ENCODE assay signal across 17 cellular contexts in the genomic region with DNA sequence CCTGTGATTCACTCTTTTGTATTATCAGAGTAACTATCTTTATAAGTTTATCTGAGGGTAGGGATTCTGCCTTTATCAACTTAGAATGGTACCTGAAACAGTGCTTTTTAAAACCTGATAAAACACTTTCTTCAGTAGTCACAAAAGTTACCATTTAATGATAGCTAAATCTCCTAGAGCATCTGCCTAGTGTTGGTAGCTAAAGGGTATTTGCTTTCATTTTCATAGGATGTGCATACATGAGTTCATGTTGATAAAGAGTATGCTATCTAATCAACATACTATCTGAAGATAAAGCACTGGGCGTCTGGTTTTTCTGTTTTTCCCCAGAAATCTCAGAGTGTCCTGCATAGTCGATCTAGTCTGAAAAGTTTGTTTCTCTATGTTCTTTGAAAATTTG.
DNase-seq lines count a peak whose midpoint lies in the region; ATAC-seq and TF ChIP-seq lines count a peak whose summit lies in the region.
"Had no signal": no experiment of that assay in that cellular context is flagged by ENCODE, and none has a peak within 500 bp of the region (broad histone marks: within the 10 kb centered on the region; RNA-seq: fewer than 3 reads in every experiment).

No MANE protein-coding gene starts in this region.

- H2BK5ac ChIP-seq in mesendoderm (ENCODE audit: low read length), result no peak overlapping the region

- no peak overlapping the region for H3K18ac ChIP-seq in mesendoderm (ENCODE audit: low read length)

- H3K4me3 ChIP-seq in SK-N-SH (ENCODE audit: low read depth in 2 of 2, low read length in 1 of 2) (no peak overlapping the region), mesendoderm (ENCODE audit: low read length) (no peak overlapping the region), tibial artery (no peak overlapping the region)
- H3K4me3 ChIP-seq: A549, BLaER1 had no signal

- intact Hi-C loops in tibial artery (cut with DNase I; ENCODE audit: low total_unique reads), result loop anchor here (10.0 kb wide), 1 partner anchor 70 kb away; a partner anchor contains a TSS

- POLR2A ChIA-PET in SK-N-SH (lab: Yijun Ruan, JAX), result no interaction called here

- no peaks in the 10 kb centered on the region for H3K9me2 ChIP-seq in SK-N-SH

- no peak for TF ChIP-seq EP300 in SK-N-SH (IDR thresholded peaks at IDR 0.05; ENCODE audit: borderline replicate concordance in 1 of 2, low read depth in 1 of 2, low read length in 1 of 2)

- H3K9ac ChIP-seq in SK-N-SH (no peak overlapping the region), mesendoderm (ENCODE audit: low read length) (no peak overlapping the region)
- H3K9ac ChIP-seq: BLaER1 had no signal

- no peak overlapping the region for H4K8ac ChIP-seq in mesendoderm (ENCODE audit: low read depth, low read length)

- H3K79me2 ChIP-seq in SK-N-SH (ENCODE audit: insufficient read depth), result no peaks in the 10 kb centered on the region
- H3K79me2 ChIP-seq in mesendoderm (ENCODE audit: control insufficient read depth, insufficient read depth, low read length), result no peaks in the 10 kb centered on the region

- no peak overlapping the region for H3K56ac ChIP-seq in mesendoderm (ENCODE audit: low read length)

- H3K79me1 ChIP-seq in mesendoderm (ENCODE audit: low read length), result peaks cover 3% of the 10 kb centered on the region

- no peaks in the 10 kb centered on the region for H3K4me1 ChIP-seq in SK-N-SH (ENCODE audit: control insufficient read depth in 1 of 2, insufficient read depth in 2 of 2, low read depth in 1 of 2, low read length in 1 of 2)
- H3K4me1 ChIP-seq in mesendoderm (ENCODE audit: control insufficient read depth, low read depth, low read length), result no peaks in the 10 kb centered on the region
- peaks cover 0 to 82% (median 4%) of the 10 kb centered on the region in 4 donors for H3K4me1 ChIP-seq in tibial artery
- H3K4me1 ChIP-seq: A549, BLaER1 had no signal

- H3K9me3 ChIP-seq in SK-N-SH (no peaks in the 10 kb centered on the region), tibial artery (no peaks in the 10 kb centered on the region)
- H3K9me3 ChIP-seq: A549, BLaER1 had no signal

- no peak for TF ChIP-seq RAD21 in SK-N-SH (IDR thresholded peaks at IDR 0.05; ENCODE audit: low read length)

- CTCF ChIA-PET in SK-N-SH (lab: Yijun Ruan, JAX), result no interaction called here

- H3F3A ChIP-seq in SK-N-SH (replicated peaks; ENCODE audit: insufficient read depth), result no peaks in the 10 kb centered on the region

- H3K27ac ChIP-seq in SK-N-SH (ENCODE audit: low read depth in 2 of 2, low read length in 1 of 2), result no peak overlapping the region
- no peak overlapping the region for H3K27ac ChIP-seq in mesendoderm (ENCODE audit: low read depth, low read length)
- peak overlapping the region; percentile 70 to 77 for H3K27ac ChIP-seq in tibial artery
- H3K27ac ChIP-seq: 22Rv1, A549, BLaER1, HL-60 had no signal

- H3K36me3 ChIP-seq in SK-N-SH (replicated peaks in 1 of 2; ENCODE audit: control insufficient read depth in 1 of 2, insufficient read depth in 2 of 2, low read length in 1 of 2) (no peaks in the 10 kb centered on the region), mesendoderm (ENCODE audit: control insufficient read depth, insufficient read depth, low read length) (no peaks in the 10 kb centered on the region), tibial artery (no peaks in the 10 kb centered on the region)
- H3K36me3 ChIP-seq: BLaER1 had no signal

- H2AFZ ChIP-seq in SK-N-SH (ENCODE audit: low read depth), result no peak overlapping the region

- no peak for ATAC-seq in SK-N-SH treated with all-trans-retinoic acid at 6 μM for 48 hours
- ATAC-seq: A549 had no signal

- no peak overlapping the region for H3K23ac ChIP-seq in mesendoderm (ENCODE audit: low read length)

- H2BK15ac ChIP-seq in mesendoderm (replicated peaks; ENCODE audit: low read depth), result no peak overlapping the region

- no peaks in the 10 kb centered on the region for H3K27me3 ChIP-seq in SK-N-SH (ENCODE audit: insufficient read depth)
- H3K27me3 ChIP-seq in mesendoderm (ENCODE audit: insufficient read depth, low read length, poor library complexity), result no peaks in the 10 kb centered on the region
- H3K27me3 ChIP-seq in tibial artery, result peaks cover 0 to 4% of the 10 kb centered on the region in 2 donors
- H3K27me3 ChIP-seq: BLaER1 had no signal

- no peak overlapping the region for H4K5ac ChIP-seq in mesendoderm (ENCODE audit: low read length)

- WGBS in SK-N-SH (ENCODE audit: low lambda C conversion rate), result 20% methylated on average over 2 of the region's 2 CpGs
- WGBS in mesendoderm (ENCODE audit: extremely low coverage, insufficient coverage, low lambda C conversion rate), result no CpG with 5 or more reads among the region's 2 CpGs

- H3K4me2 ChIP-seq in SK-N-SH (no peak overlapping the region), mesendoderm (ENCODE audit: low read length) (no peak overlapping the region)
- H3K4me2 ChIP-seq: A549, BLaER1 had no signal

- H4K20me1 ChIP-seq in SK-N-SH (ENCODE audit: insufficient read depth), result no peaks in the 10 kb centered on the region
- H4K20me1 ChIP-seq: BLaER1 had no signal

- TF ChIP-seq CTCF in SK-N-SH (IDR thresholded peaks at IDR 0.05) (no peak), tibial artery (IDR thresholded peaks at IDR 0.05) (no peak)

- DNase-seq in SK-N-SH (no peak), amniotic epithelial cell (ENCODE audit: low read depth) (peak; percentile 24), mesendoderm (peak; percentile 58), tibial artery (no peak), hippocampal formation (lab: John Stamatoyannopoulos, UW) (no peak), COLO829 (ENCODE audit: low spot score) (no peak), NCI-H1694 treated with DMSO at 0.1 percent for 48 hours (lab: John Stamatoyannopoulos, UW) (no peak)
- DNase-seq: Calu3; CD4-positive, alpha-beta memory T cell; DMS79 treated with DMSO at 0.1 percent for 48 hours; GF-D8; H9 had no signal

- no peak overlapping the region for H2AK5ac ChIP-seq in mesendoderm (ENCODE audit: low read length)

- no peak overlapping the region for H2BK120ac ChIP-seq in mesendoderm (ENCODE audit: low read depth, low read length)

- no peak overlapping the region for H3K4ac ChIP-seq in mesendoderm (ENCODE audit: low read depth, low read length)

TF ChIP-seq in SK-N-SH treated with all-trans-retinoic acid at 6 μM for 48 hours, 23 proteins besides CTCF, POLR2A, EP300 and RAD21:
- no peak for TF ChIP-seq ZNF565 (CRISPR knock-in tag; conservative IDR thresholded peaks at IDR 0.05; ENCODE audit: low read depth)
- TF ChIP-seq ZNF70 (CRISPR knock-in tag; IDR thresholded peaks at IDR 0.05), result no peak
- peak; percentile 45; the same call in 1 of the 2 replicates for TF ChIP-seq TCF4 (CRISPR knock-in tag; IDR thresholded peaks at IDR 0.05; ENCODE audit: borderline replicate concordance)

TF ChIP-seq in SK-N-SH, 30 proteins besides CTCF, POLR2A, EP300 and RAD21:
- no peak for TF ChIP-seq RFX5 (IDR thresholded peaks at IDR 0.05; ENCODE audit: low read length)
- no peak for TF ChIP-seq TAF1 (IDR thresholded peaks at IDR 0.05; ENCODE audit: borderline replicate concordance, low read depth, low read length)
- no peak for TF ChIP-seq SIN3A (IDR thresholded peaks at IDR 0.05; ENCODE audit: borderline replicate concordance, low read depth, low read length)
- no peak for TF ChIP-seq FOXJ3 (CRISPR knock-in tag; IDR thresholded peaks at IDR 0.05)
- no peak for TF ChIP-seq NFIC (IDR thresholded peaks at IDR 0.05; ENCODE audit: borderline replicate concordance)
- TF ChIP-seq, protein P1, sequence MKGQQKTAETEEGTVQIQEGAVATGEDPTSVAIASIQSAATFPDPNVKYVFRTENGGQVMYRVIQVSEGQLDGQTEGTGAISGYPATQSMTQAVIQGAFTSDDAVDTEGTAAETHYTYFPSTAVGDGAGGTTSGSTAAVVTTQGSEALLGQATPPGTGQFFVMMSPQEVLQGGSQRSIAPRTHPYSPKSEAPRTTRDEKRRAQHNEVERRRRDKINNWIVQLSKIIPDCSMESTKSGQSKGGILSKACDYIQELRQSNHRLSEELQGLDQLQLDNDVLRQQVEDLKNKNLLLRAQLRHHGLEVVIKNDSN (IDR thresholded peaks at IDR 0.05; ENCODE audit: borderline replicate concordance, low read depth), result no peak
- TF ChIP-seq YY1 (IDR thresholded peaks at IDR 0.05; ENCODE audit: low read depth), result no peak
- no peak for TF ChIP-seq GATA2 (CRISPR knock-in tag; IDR thresholded peaks at IDR 0.05)
- TF ChIP-seq GABPA (IDR thresholded peaks at IDR 0.05; ENCODE audit: low read depth), result no peak
- TF ChIP-seq, protein P2, sequence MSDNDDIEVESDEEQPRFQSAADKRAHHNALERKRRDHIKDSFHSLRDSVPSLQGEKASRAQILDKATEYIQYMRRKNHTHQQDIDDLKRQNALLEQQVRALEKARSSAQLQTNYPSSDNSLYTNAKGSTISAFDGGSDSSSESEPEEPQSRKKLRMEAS (IDR thresholded peaks at IDR 0.05; ENCODE audit: low read depth), result no peak
- no peak for TF ChIP-seq FOXM1 (IDR thresholded peaks at IDR 0.05; ENCODE audit: low read depth)
- TF ChIP-seq, protein P3, sequence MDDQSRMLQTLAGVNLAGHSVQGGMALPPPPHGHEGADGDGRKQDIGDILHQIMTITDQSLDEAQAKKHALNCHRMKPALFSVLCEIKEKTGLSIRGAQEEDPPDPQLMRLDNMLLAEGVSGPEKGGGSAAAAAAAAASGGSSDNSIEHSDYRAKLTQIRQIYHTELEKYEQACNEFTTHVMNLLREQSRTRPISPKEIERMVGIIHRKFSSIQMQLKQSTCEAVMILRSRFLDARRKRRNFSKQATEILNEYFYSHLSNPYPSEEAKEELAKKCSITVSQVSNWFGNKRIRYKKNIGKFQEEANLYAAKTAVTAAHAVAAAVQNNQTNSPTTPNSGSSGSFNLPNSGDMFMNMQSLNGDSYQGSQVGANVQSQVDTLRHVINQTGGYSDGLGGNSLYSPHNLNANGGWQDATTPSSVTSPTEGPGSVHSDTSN (IDR thresholded peaks at IDR 0.05), result no peak
- no peak for TF ChIP-seq TCF12 (IDR thresholded peaks at IDR 0.05)
- no peak for TF ChIP-seq MXI1 (IDR thresholded peaks at IDR 0.05; ENCODE audit: low read depth, low read length)
- no peak for TF ChIP-seq TEAD4 (IDR thresholded peaks at IDR 0.05; ENCODE audit: borderline replicate concordance, insufficient read depth)

Comparison
In these comparisons a context has a peak if more than half of its experiments do, and no peak if none do; other contexts are left out.
1. DNase-seq: peak in amniotic epithelial cell (single experiment) and mesendoderm (single experiment); none in SK-N-SH (single experiment), tibial artery (0 of 2), hippocampal formation (0 of 2), COLO829 (single experiment) and NCI-H1694 treated with DMSO at 0.1 percent for 48 hours (single experiment).
2. H3K27ac ChIP-seq: peak in tibial artery (2 of 2); none in SK-N-SH (0 of 2) and mesendoderm (single experiment).